ENCODE assay signal across 8 cellular contexts in genomic region chr15:22259151-22259783, GRCh38.
A peak's percentile ranks its signal among the peaks of the same experiment; 100 is the strongest.
DNase-seq lines count a peak whose midpoint lies in the region; ATAC-seq, FAIRE-seq and TF ChIP-seq lines count a peak whose summit lies in the region.
"Not testable (repeated sequence)": the region's sequence is repeated elsewhere in the genome, so short reads cannot be mapped to it uniquely, and the experiment has no call there.

No MANE protein-coding gene starts in this region.

- intact Hi-C loops in kidney (cut with DNase I) = not testable (repeated sequence)

- H3K4me2 ChIP-seq in A549 = peak overlapping the region; percentile 54

- TF ChIP-seq POLR2A in A549 (IDR thresholded peaks at IDR 0.05; ENCODE audit: low read length) = not testable (repeated sequence)

- H3K27ac ChIP-seq in A549; kidney (ENCODE audit: low read depth in 2 of 2, low read length in 2 of 2): not testable (repeated sequence)

- not testable (repeated sequence) for H3K36me3 ChIP-seq in kidney (ENCODE audit: control insufficient read depth in 1 of 2, insufficient read depth in 2 of 2, low read length in 2 of 2)

- not testable (repeated sequence) for H3K4me3 Mint-ChIP-seq in T-helper 1 cell treated with Interleukin-12 subunit alpha and Interleukin-12 subunit beta and Interleukin-4 antibody, amounts not matched to agents 30 μg/mL and 1 μg/mL, for 36 hours; activated CD4-positive, alpha-beta memory T cell treated with anti-CD3 and anti-CD28 coated beads, Interleukin-2, amount 10 ng/mL, durations not matched to agents 7 days and 5 days; natural killer cell treated with Interleukin-12 subunit alpha and Interleukin-12 subunit beta and Interleukin-15 and Interleukin-18, amount 100 ng/mL, for 72 hours
- peak overlapping the region; percentile 61 for H3K4me3 Mint-ChIP-seq in activated naive CD8-positive, alpha-beta T cell
- H3K4me3 Mint-ChIP-seq in central memory CD8-positive, alpha-beta T cell = peak overlapping the region; percentile 25

- peak overlapping the region; percentile 86 for H3K27ac Mint-ChIP-seq in T-helper 1 cell treated with Interleukin-12 subunit alpha and Interleukin-12 subunit beta and Interleukin-4 antibody, amounts not matched to agents 30 μg/mL and 1 μg/mL, for 36 hours
- H3K27ac Mint-ChIP-seq in activated CD4-positive, alpha-beta memory T cell treated with anti-CD3 and anti-CD28 coated beads, Interleukin-2, amount 10 ng/mL, durations not matched to agents 7 days and 5 days = peak overlapping the region; percentile 86
- not testable (repeated sequence) for H3K27ac Mint-ChIP-seq in activated naive CD8-positive, alpha-beta T cell; central memory CD8-positive, alpha-beta T cell (ENCODE audit: low read depth)
- H3K27ac Mint-ChIP-seq in natural killer cell treated with Interleukin-12 subunit alpha and Interleukin-12 subunit beta and Interleukin-15 and Interleukin-18, amount 100 ng/mL, for 72 hours = peak overlapping the region in 1 of 2 donors; percentile 43

- DNase-seq in A549 (ENCODE audit: low read depth in 1 of 2, low spot score in 1 of 2); activated CD4-positive, alpha-beta memory T cell treated with anti-CD3 and anti-CD28 coated beads, Interleukin-2, amount 10 ng/mL, durations not matched to agents 7 days and 5 days; central memory CD8-positive, alpha-beta T cell (ENCODE audit: low spot score in 2 of 2): not testable (repeated sequence)
- peak; percentile 34 for DNase-seq in GM20000 (ENCODE audit: low spot score)
- DNase-seq in kidney = peak; percentile 73
- DNase-seq in natural killer cell treated with Interleukin-12 subunit alpha and Interleukin-12 subunit beta and Interleukin-15 and Interleukin-18, amount 100 ng/mL, for 72 hours (ENCODE audit: low spot score) = peak; percentile 58

- 82% methylated on average over 40 of the region's 40 CpGs for WGBS in A549 (ENCODE audit: missing lambda C conversion rate)

- peaks cover 13% of the 10 kb centered on the region; the same call in 2 of the 3 replicates for H3K4me1 ChIP-seq in A549
- H3K4me1 ChIP-seq in kidney (ENCODE audit: control insufficient read depth in 1 of 2, insufficient read depth in 1 of 2, low read depth in 1 of 2, low read length in 2 of 2) = not testable (repeated sequence)

- not testable (repeated sequence) for TF ChIP-seq CTCF in A549 (IDR thresholded peaks at IDR 0.05); GM20000 (IDR thresholded peaks at IDR 0.05; ENCODE audit: extremely low read depth, missing control alignments); kidney (IDR thresholded peaks at IDR 0.05; ENCODE audit: borderline replicate concordance, extremely low read depth, insufficient read depth)

- H3K9me3 ChIP-seq in A549; kidney (ENCODE audit: control insufficient read depth in 1 of 2, low read length in 2 of 2): not testable (repeated sequence)

- ATAC-seq in A549; central memory CD8-positive, alpha-beta T cell (replicated peaks; ENCODE audit: extremely low read depth, poor library complexity, severe bottlenecking); natural killer cell treated with Interleukin-12 subunit alpha and Interleukin-12 subunit beta and Interleukin-15 and Interleukin-18, amount 100 ng/mL, for 72 hours: not testable (repeated sequence)

- POLR2A ChIA-PET in A549 (lab: Yijun Ruan, JAX); activated CD4-positive, alpha-beta memory T cell treated with anti-CD3 and anti-CD28 coated beads, Interleukin-2, amount 10 ng/mL, durations not matched to agents 7 days and 5 days (lab: Charles Lee): not testable (repeated sequence)

- not testable (repeated sequence) for H3K4me3 ChIP-seq in A549; kidney (ENCODE audit: low read length in 2 of 2)

- H3K27me3 Mint-ChIP-seq in T-helper 1 cell treated with Interleukin-12 subunit alpha and Interleukin-12 subunit beta and Interleukin-4 antibody, amounts not matched to agents 30 μg/mL and 1 μg/mL, for 36 hours (ENCODE audit: low read depth); activated CD4-positive, alpha-beta memory T cell treated with anti-CD3 and anti-CD28 coated beads, Interleukin-2, amount 10 ng/mL, durations not matched to agents 7 days and 5 days; central memory CD8-positive, alpha-beta T cell; natural killer cell treated with Interleukin-12 subunit alpha and Interleukin-12 subunit beta and Interleukin-15 and Interleukin-18, amount 100 ng/mL, for 72 hours: not testable (repeated sequence)
- peaks cover 22% of the 10 kb centered on the region for H3K27me3 Mint-ChIP-seq in activated naive CD8-positive, alpha-beta T cell

- H3K36me3 Mint-ChIP-seq in T-helper 1 cell treated with Interleukin-12 subunit alpha and Interleukin-12 subunit beta and Interleukin-4 antibody, amounts not matched to agents 30 μg/mL and 1 μg/mL, for 36 hours (ENCODE audit: low read depth); activated CD4-positive, alpha-beta memory T cell treated with anti-CD3 and anti-CD28 coated beads, Interleukin-2, amount 10 ng/mL, durations not matched to agents 7 days and 5 days (ENCODE audit: low read depth); activated naive CD8-positive, alpha-beta T cell; central memory CD8-positive, alpha-beta T cell (ENCODE audit: insufficient read depth); natural killer cell treated with Interleukin-12 subunit alpha and Interleukin-12 subunit beta and Interleukin-15 and Interleukin-18, amount 100 ng/mL, for 72 hours: not testable (repeated sequence)

- peaks cover 29% of the 10 kb centered on the region for H3K4me1 Mint-ChIP-seq in T-helper 1 cell treated with Interleukin-12 subunit alpha and Interleukin-12 subunit beta and Interleukin-4 antibody, amounts not matched to agents 30 μg/mL and 1 μg/mL, for 36 hours (ENCODE audit: low read depth)
- peaks cover 28% of the 10 kb centered on the region for H3K4me1 Mint-ChIP-seq in activated CD4-positive, alpha-beta memory T cell treated with anti-CD3 and anti-CD28 coated beads, Interleukin-2, amount 10 ng/mL, durations not matched to agents 7 days and 5 days
- H3K4me1 Mint-ChIP-seq in activated naive CD8-positive, alpha-beta T cell (ENCODE audit: low read depth) = peaks cover 33% of the 10 kb centered on the region
- H3K4me1 Mint-ChIP-seq in central memory CD8-positive, alpha-beta T cell = peaks cover 21% of the 10 kb centered on the region
- H3K4me1 Mint-ChIP-seq in natural killer cell treated with Interleukin-12 subunit alpha and Interleukin-12 subunit beta and Interleukin-15 and Interleukin-18, amount 100 ng/mL, for 72 hours (ENCODE audit: low read depth in 2 of 2) = peaks cover 24 to 32% of the 10 kb centered on the region in 2 donors

- not testable (repeated sequence) for H3K9me3 Mint-ChIP-seq in T-helper 1 cell treated with Interleukin-12 subunit alpha and Interleukin-12 subunit beta and Interleukin-4 antibody, amounts not matched to agents 30 μg/mL and 1 μg/mL, for 36 hours; activated CD4-positive, alpha-beta memory T cell treated with anti-CD3 and anti-CD28 coated beads, Interleukin-2, amount 10 ng/mL, durations not matched to agents 7 days and 5 days; activated naive CD8-positive, alpha-beta T cell (ENCODE audit: low read depth); central memory CD8-positive, alpha-beta T cell; natural killer cell treated with Interleukin-12 subunit alpha and Interleukin-12 subunit beta and Interleukin-15 and Interleukin-18, amount 100 ng/mL, for 72 hours

- CTCF ChIA-PET in A549 (lab: Yijun Ruan, JAX); activated CD4-positive, alpha-beta memory T cell treated with anti-CD3 and anti-CD28 coated beads, Interleukin-2, amount 10 ng/mL, durations not matched to agents 7 days and 5 days (lab: Charles Lee): not testable (repeated sequence)

- FAIRE-seq in A549 (lab: Jason Lieb, UNC); kidney (lab: Jason Lieb, UNC): not testable (repeated sequence)

- not testable (repeated sequence) for TF ChIP-seq EP300 in A549 (IDR thresholded peaks at IDR 0.05)

- not testable (repeated sequence) for TF ChIP-seq RAD21 in A549 (conservative IDR thresholded peaks at IDR 0.05 in 1 of 2, IDR thresholded peaks at IDR 0.05 in 1 of 2)

- not testable (repeated sequence) for H3K9ac ChIP-seq in kidney (ENCODE audit: low read length in 2 of 2)
